Comparison of ENCODE assay signal across 34 cellular contexts in genomic region chr12:94733727-94734126, GRCh38.
"Had no signal": no experiment of that assay in that cellular context is flagged by ENCODE, and none has a peak within 500 bp of the region (broad histone marks: within the 10 kb centered on the region; RNA-seq: fewer than 3 reads in every experiment).

No MANE protein-coding gene starts in this region.

- H3K27me3 Mint-ChIP-seq: activated naive CD8-positive, alpha-beta T cell treated with anti-CD3 and anti-CD28 coated beads for 36 hours had no signal

- H3K36me3 ChIP-seq: adrenal gland, esophagus squamous epithelium, gastroesophageal sphincter had no signal

- H3K9me3 Mint-ChIP-seq: activated CD4-positive, alpha-beta memory T cell treated with anti-CD3 and anti-CD28 coated beads for 36 hours; activated CD4-positive, alpha-beta T cell treated with anti-CD3 and anti-CD28 coated beads, Interleukin-2, amount 10 ng/mL, durations not matched to agents 24 days and 14 days; activated naive CD4-positive, alpha-beta T cell treated with anti-CD3 and anti-CD28 coated beads, Interleukin-2, amount 50 U/mL, for 24 hours; activated T-helper 1 cell treated with anti-CD3 and anti-CD28 coated beads, Interleukin-12 subunit alpha, Interleukin-12 subunit beta, Interleukin-2, Interleukin-4 antibody, amounts not matched to agents 30 ng/mL and 10 ng/mL and 1 ng/mL, durations not matched to agents 14 hours and 24 hours and 36 hours; activated T-helper 2 cell treated with anti-CD3 and anti-CD28 coated beads, Interferon-gamma antibody, Interleukin-2, Interleukin-4, amounts not matched to agents 10 μg/mL and 5 μg/mL and 100 μg/mL, durations not matched to agents 14 hours and 24 hours and 36 hours; effector memory CD8-positive, alpha-beta T cell; T-helper 1 cell treated with Interleukin-12 subunit alpha and Interleukin-12 subunit beta and Interleukin-4 antibody, amounts not matched to agents 30 μg/mL and 1 μg/mL, for 36 hours had no signal

- DNase-seq: activated CD4-positive, alpha-beta memory T cell treated with anti-CD3 and anti-CD28 coated beads for 36 hours; activated CD4-positive, alpha-beta T cell treated with anti-CD3 and anti-CD28 coated beads for 36 hours; activated CD4-positive, alpha-beta T cell treated with anti-CD3 and anti-CD28 coated beads, Interleukin-2, amount 10 ng/mL, durations not matched to agents 24 days and 14 days; activated CD4-positive, CD25-positive, alpha-beta regulatory T cell; activated CD4-positive, CD25-positive, alpha-beta regulatory T cell treated with anti-CD3 and anti-CD28 coated beads, Interleukin-2, amount 50 U/mL, for 72 hours; activated CD8-positive, alpha-beta memory T cell treated with anti-CD3 and anti-CD28 coated beads, Interleukin-2, amount 10 ng/mL, durations not matched to agents 7 days and 5 days; activated CD8-positive, alpha-beta memory T cell treated with anti-CD3 and anti-CD28 coated beads, Interleukin-2, amount 50 U/mL, for 4 hours; activated CD8-positive, alpha-beta T cell treated with anti-CD3 and anti-CD28 coated beads, Interleukin-2, amount 10 ng/mL, durations not matched to agents 7 days and 5 days; activated effector memory CD4-positive, alpha-beta T cell treated with anti-CD3 and anti-CD28 coated beads, Interleukin-2, amount 50 U/mL, for 16 hours; activated naive CD4-positive, alpha-beta T cell treated with anti-CD3 and anti-CD28 coated beads for 36 hours; activated naive CD8-positive, alpha-beta T cell treated with anti-CD3 and anti-CD28 coated beads for 36 hours; activated naive CD8-positive, alpha-beta T cell treated with anti-CD3 and anti-CD28 coated beads, Interleukin-2, amount 50 U/mL, for 24 hours; activated T-cell treated with anti-CD3 and anti-CD28 coated beads, Interleukin-2, amount 50 U/mL, for 1 hour; activated T-cell treated with anti-CD3 and anti-CD28 coated beads, Interleukin-2, amount 50 U/mL, for 48 hours; adrenal gland; amygdala; aorta; body of pancreas; caudate nucleus; cortex of kidney; dermis blood vessel endothelial cell; effector CD4-positive, alpha-beta T cell; effector memory CD8-positive, alpha-beta T cell; esophagus squamous epithelium; foreskin melanocyte; T-cell had no signal

- H3K27me3 ChIP-seq: adrenal gland, body of pancreas, esophagus squamous epithelium, gastroesophageal sphincter had no signal

- H3K27ac Mint-ChIP-seq: activated CD4-positive, alpha-beta memory T cell treated with anti-CD3 and anti-CD28 coated beads for 36 hours; activated CD4-positive, alpha-beta T cell treated with anti-CD3 and anti-CD28 coated beads for 36 hours; activated CD4-positive, alpha-beta T cell treated with anti-CD3 and anti-CD28 coated beads, Interleukin-2, amount 10 ng/mL, durations not matched to agents 24 days and 14 days; activated CD8-positive, alpha-beta memory T cell treated with anti-CD3 and anti-CD28 coated beads, Interleukin-2, amount 10 ng/mL, durations not matched to agents 7 days and 5 days; activated CD8-positive, alpha-beta T cell treated with anti-CD3 and anti-CD28 coated beads, Interleukin-2, amount 10 ng/mL, durations not matched to agents 7 days and 5 days; activated naive CD4-positive, alpha-beta T cell treated with anti-CD3 and anti-CD28 coated beads for 36 hours; activated naive CD4-positive, alpha-beta T cell treated with anti-CD3 and anti-CD28 coated beads, Interleukin-2, amount 50 U/mL, for 24 hours; activated naive CD8-positive, alpha-beta T cell treated with anti-CD3 and anti-CD28 coated beads for 36 hours; activated naive CD8-positive, alpha-beta T cell treated with anti-CD3 and anti-CD28 coated beads, Interleukin-2, amount 50 U/mL, for 24 hours; activated T-helper 1 cell treated with anti-CD3 and anti-CD28 coated beads, Interleukin-12 subunit alpha, Interleukin-12 subunit beta, Interleukin-2, Interleukin-4 antibody, amounts not matched to agents 30 ng/mL and 10 ng/mL and 1 ng/mL, durations not matched to agents 14 hours and 24 hours and 36 hours; activated T-helper 2 cell treated with anti-CD3 and anti-CD28 coated beads, Interferon-gamma antibody, Interleukin-2, Interleukin-4, amounts not matched to agents 10 μg/mL and 5 μg/mL and 100 μg/mL, durations not matched to agents 14 hours and 24 hours and 36 hours; effector memory CD8-positive, alpha-beta T cell; T-cell; T-helper 1 cell treated with Interleukin-12 subunit alpha and Interleukin-12 subunit beta and Interleukin-4 antibody, amounts not matched to agents 30 μg/mL and 1 μg/mL, for 36 hours had no signal

- ATAC-seq: activated CD4-positive, alpha-beta T cell treated with anti-CD3 and anti-CD28 coated beads for 36 hours; activated CD8-positive, alpha-beta memory T cell treated with anti-CD3 and anti-CD28 coated beads, Interleukin-2, amount 10 ng/mL, durations not matched to agents 7 days and 5 days; activated CD8-positive, alpha-beta T cell treated with anti-CD3 and anti-CD28 coated beads, Interleukin-2, amount 10 ng/mL, durations not matched to agents 7 days and 5 days; activated naive CD8-positive, alpha-beta T cell treated with anti-CD3 and anti-CD28 coated beads, Interleukin-2, amount 50 U/mL, for 24 hours; body of pancreas; effector memory CD8-positive, alpha-beta T cell; gastroesophageal sphincter; T-cell had no signal

- H3K9me3 ChIP-seq: adrenal gland, body of pancreas, esophagus squamous epithelium, gastroesophageal sphincter had no signal

- H3K27ac ChIP-seq: adrenal gland, body of pancreas, epithelial cell of prostate, esophagus squamous epithelium, gastroesophageal sphincter had no signal

- H3K4me1 Mint-ChIP-seq: activated CD4-positive, alpha-beta T cell treated with anti-CD3 and anti-CD28 coated beads for 36 hours; activated CD4-positive, alpha-beta T cell treated with anti-CD3 and anti-CD28 coated beads, Interleukin-2, amount 10 ng/mL, durations not matched to agents 24 days and 14 days; activated CD8-positive, alpha-beta memory T cell treated with anti-CD3 and anti-CD28 coated beads, Interleukin-2, amount 10 ng/mL, durations not matched to agents 7 days and 5 days; activated naive CD4-positive, alpha-beta T cell treated with anti-CD3 and anti-CD28 coated beads, Interleukin-2, amount 50 U/mL, for 24 hours; activated naive CD8-positive, alpha-beta T cell treated with anti-CD3 and anti-CD28 coated beads for 36 hours; activated naive CD8-positive, alpha-beta T cell treated with anti-CD3 and anti-CD28 coated beads, Interleukin-2, amount 50 U/mL, for 24 hours; T-cell had no signal

- H3K36me3 Mint-ChIP-seq: activated CD4-positive, alpha-beta memory T cell treated with anti-CD3 and anti-CD28 coated beads for 36 hours; activated CD8-positive, alpha-beta memory T cell treated with anti-CD3 and anti-CD28 coated beads, Interleukin-2, amount 10 ng/mL, durations not matched to agents 7 days and 5 days; activated naive CD4-positive, alpha-beta T cell treated with anti-CD3 and anti-CD28 coated beads, Interleukin-2, amount 50 U/mL, for 24 hours; activated naive CD8-positive, alpha-beta T cell treated with anti-CD3 and anti-CD28 coated beads for 36 hours; T-cell had no signal

- H3K4me3 Mint-ChIP-seq: activated CD4-positive, alpha-beta memory T cell treated with anti-CD3 and anti-CD28 coated beads for 36 hours; activated CD4-positive, alpha-beta T cell treated with anti-CD3 and anti-CD28 coated beads for 36 hours; activated CD4-positive, alpha-beta T cell treated with anti-CD3 and anti-CD28 coated beads, Interleukin-2, amount 10 ng/mL, durations not matched to agents 24 days and 14 days; activated CD8-positive, alpha-beta memory T cell treated with anti-CD3 and anti-CD28 coated beads, Interleukin-2, amount 10 ng/mL, durations not matched to agents 7 days and 5 days; activated CD8-positive, alpha-beta T cell treated with anti-CD3 and anti-CD28 coated beads, Interleukin-2, amount 10 ng/mL, durations not matched to agents 7 days and 5 days; activated naive CD4-positive, alpha-beta T cell treated with anti-CD3 and anti-CD28 coated beads for 36 hours; activated naive CD4-positive, alpha-beta T cell treated with anti-CD3 and anti-CD28 coated beads, Interleukin-2, amount 50 U/mL, for 24 hours; activated naive CD8-positive, alpha-beta T cell treated with anti-CD3 and anti-CD28 coated beads, Interleukin-2, amount 50 U/mL, for 24 hours; activated T-helper 1 cell treated with anti-CD3 and anti-CD28 coated beads, Interleukin-12 subunit alpha, Interleukin-12 subunit beta, Interleukin-2, Interleukin-4 antibody, amounts not matched to agents 30 ng/mL and 10 ng/mL and 1 ng/mL, durations not matched to agents 14 hours and 24 hours and 36 hours; effector memory CD8-positive, alpha-beta T cell; T-cell; T-helper 1 cell treated with Interleukin-12 subunit alpha and Interleukin-12 subunit beta and Interleukin-4 antibody, amounts not matched to agents 30 μg/mL and 1 μg/mL, for 36 hours had no signal

- H3K4me3 ChIP-seq: adrenal gland, body of pancreas, esophagus squamous epithelium, gastroesophageal sphincter had no signal

- FAIRE-seq: colon, endothelial cell of umbilical vein had no signal

- H3K4me1 ChIP-seq: adrenal gland, body of pancreas, esophagus squamous epithelium, gastroesophageal sphincter had no signal
